Comparison of ENCODE assay signal across 8 cellular contexts in genomic region chrX:84729809-84730208, GRCh38.
DNase-seq lines count a peak whose midpoint lies in the region; ATAC-seq and TF ChIP-seq lines count a peak whose summit lies in the region.

No MANE protein-coding gene starts in this region.

- H3K27ac ChIP-seq in heart right ventricle = no peak overlapping the region
- H3K27ac ChIP-seq in gastrocnemius medialis = no peak overlapping the region

- H3K4me3 ChIP-seq in heart right ventricle (no peak overlapping the region), gastrocnemius medialis (no peak overlapping the region)

- intact Hi-C loops in heart right ventricle (cut with DNase I) = loop anchor here in 9 of 10 donors (2.0 to 10.0 kb wide), 5 partner anchors 175 to 325 kb away; no protein-coding TSS in a partner anchor
- intact Hi-C loops in gastrocnemius medialis (cut with DNase I; ENCODE audit: low total_unique reads) = loop anchor here (5.0 to 10.0 kb wide), 2 partner anchors 177 to 325 kb away; no protein-coding TSS in a partner anchor

- WGBS in heart right ventricle, 2 donors = 21 to 22% methylated on average over 5 of the region's 5 CpGs

- peak; percentile 98 for ATAC-seq in HG03064 (IDR thresholded peaks at IDR 0.05; ENCODE audit: low read depth, unreplicated experiment)
- peak in 7 of 8 donors; percentile 53 to 76 (median 70) for ATAC-seq in heart right ventricle
- ATAC-seq in gastrocnemius medialis = peak; percentile 64 to 69

- H3K4me1 ChIP-seq in heart right ventricle (no peaks in the 10 kb centered on the region), gastrocnemius medialis (no peaks in the 10 kb centered on the region)

- H3K9me3 ChIP-seq in heart right ventricle (no peaks in the 10 kb centered on the region), gastrocnemius medialis (no peaks in the 10 kb centered on the region)

- H3K36me3 ChIP-seq in heart right ventricle = no peaks in the 10 kb centered on the region
- no peaks in the 10 kb centered on the region for H3K36me3 ChIP-seq in gastrocnemius medialis

- in situ Hi-C loops in gastrocnemius medialis (cut with MboI; ENCODE audit: low sequenced_read_pairs in 4 of 4) = loop anchor here in 1 of 4 donors (25.0 kb wide), 1 partner anchor 182 kb away; no protein-coding TSS in a partner anchor

- TF ChIP-seq POLR2A in gastrocnemius medialis (IDR thresholded peaks at IDR 0.05) = no peak

- DNase-seq in D341Med (ENCODE audit: low spot score) (peak; percentile 42), GM19238 (ENCODE audit: insufficient read length, low spot score) (peak; percentile 14), NCI-H2081 treated with DMSO at 0.1 percent for 48 hours (lab: John Stamatoyannopoulos, UW) (peak; percentile 50), heart right ventricle (no peak), gastrocnemius medialis (no peak)
- DNase-seq in activated T-cell treated with anti-CD3 and anti-CD28 coated beads, Interleukin-2, amount 50 U/mL, for 48 hours = peak; percentile 25 to 35
- DNase-seq in stimulated activated CD4-positive, alpha-beta T cell treated with anti-CD3 and anti-CD28 coated beads, Interleukin-15, amount 100 ng/mL, for 24 hours = no peak

- TF ChIP-seq CTCF in heart right ventricle (IDR thresholded peaks at IDR 0.05) (peak; percentile 21 to 75 (median 67)), gastrocnemius medialis (IDR thresholded peaks at IDR 0.05 in 4 of 5, conservative IDR thresholded peaks at IDR 0.05 in 1 of 5) (peak in 4 of 5 experiments; percentile 28 to 69 (median 52))

- H3K27me3 ChIP-seq in heart right ventricle (peaks cover 0 to 10% (median 0%) of the 10 kb centered on the region in 7 donors), gastrocnemius medialis (no peaks in the 10 kb centered on the region)

Comparison
In these comparisons a context has a peak if more than half of its experiments do, and no peak if none do; other contexts are left out.
1. DNase-seq: peak in D341Med (single experiment), GM19238 (single experiment), NCI-H2081 treated with DMSO at 0.1 percent for 48 hours (single experiment) and activated T-cell treated with anti-CD3 and anti-CD28 coated beads, Interleukin-2, amount 50 U/mL, for 48 hours (2 of 2); none in heart right ventricle (0 of 2), gastrocnemius medialis (0 of 2) and stimulated activated CD4-positive, alpha-beta T cell treated with anti-CD3 and anti-CD28 coated beads, Interleukin-15, amount 100 ng/mL, for 24 hours (single experiment).
2. Peak in every context shown above with its lines, with median percentiles within 50 percentile points of each other: ATAC-seq.